In the genomic region with DNA sequence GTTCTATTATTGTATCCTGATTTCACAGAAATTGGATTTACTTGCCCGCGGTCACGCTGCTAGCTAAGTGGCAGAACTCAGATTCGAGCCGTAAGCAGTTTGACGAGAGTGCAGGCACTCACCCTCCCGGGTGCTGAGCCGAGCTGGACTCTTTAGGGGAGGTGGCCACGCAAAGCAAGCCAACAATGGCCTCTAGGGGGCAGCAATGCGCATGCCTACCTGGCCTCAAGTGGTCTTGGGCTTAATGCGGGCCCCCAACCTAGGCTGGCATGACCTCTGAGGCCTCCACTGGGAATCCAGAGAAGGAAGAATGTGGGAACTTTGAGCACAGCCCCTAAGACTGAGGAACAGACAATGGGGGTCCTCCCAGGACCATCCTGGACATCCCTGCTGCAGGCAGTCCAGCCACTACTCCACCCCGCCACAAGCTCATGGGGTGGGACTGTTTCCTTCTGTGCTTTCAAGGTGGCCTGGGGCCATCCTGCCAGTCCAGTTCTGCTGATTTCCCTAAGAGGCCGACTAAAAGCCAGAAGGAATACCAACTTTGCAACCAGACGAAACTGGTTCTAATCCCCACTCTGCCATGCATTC, we compare ENCODE assay signal across 8 cellular contexts.
DNase-seq lines count a peak whose midpoint lies in the region; ATAC-seq and TF ChIP-seq lines count a peak whose summit lies in the region.

No MANE protein-coding gene starts in this region.

- peak; percentile 36 to 69 (median 49) for DNase-seq in CD4-positive, alpha-beta T cell
- DNase-seq in LoVo (ENCODE audit: low spot score), result peak; percentile 19
- peak; percentile 59 for DNase-seq in activated CD4-positive, alpha-beta memory T cell treated with anti-CD3 and anti-CD28 coated beads, Interleukin-2, amount 10 ng/mL, durations not matched to agents 7 days and 5 days
- DNase-seq in esophagus muscularis mucosa (ENCODE audit: extremely low spot score), result no peak
- peak; percentile 53 for DNase-seq in neural crest cell (ENCODE audit: low read depth, low spot score)
- DNase-seq in superior temporal gyrus (ENCODE audit: extremely low spot score), result peak; percentile 55
- DNase-seq in NCI-H2029 treated with DMSO at 0.1 percent for 48 hours (lab: John Stamatoyannopoulos, UW), result no peak

- intact Hi-C loops in CD4-positive, alpha-beta T cell (cut with DNase I, micrococcal nuclease), result loop anchor here (2.0 to 10.0 kb wide), 3 partner anchors 275 to 383 kb away; no protein-coding TSS in a partner anchor
- intact Hi-C loops in esophagus muscularis mucosa (cut with DNase I), result no loop called here

- TF ChIP-seq CTCF in CD4-positive, alpha-beta T cell (IDR thresholded peaks at IDR 0.05), result peak; percentile 73
- TF ChIP-seq CTCF in esophagus muscularis mucosa (IDR thresholded peaks at IDR 0.05), result peak; percentile 60 to 78 (median 65)
- peak; percentile 66 for TF ChIP-seq CTCF in neural crest cell (conservative IDR thresholded peaks at IDR 0.05)

- no peaks in the 10 kb centered on the region for H3K27me3 Mint-ChIP-seq in CD4-positive, alpha-beta T cell
- no peaks in the 10 kb centered on the region for H3K27me3 Mint-ChIP-seq in activated CD4-positive, alpha-beta memory T cell treated with anti-CD3 and anti-CD28 coated beads, Interleukin-2, amount 10 ng/mL, durations not matched to agents 7 days and 5 days
- H3K27me3 Mint-ChIP-seq in neural crest cell (ENCODE audit: low read depth), result no peaks in the 10 kb centered on the region

- WGBS in esophagus muscularis mucosa, result 51% methylated on average over 8 of the region's 14 CpGs

- POLR2A ChIA-PET in CD4-positive, alpha-beta T cell (lab: Charles Lee), result interaction anchor here (1.3 kb wide), 1 partner anchor 273 kb away, joined by 4 read pairs; no protein-coding TSS in a partner anchor
- POLR2A ChIA-PET in activated CD4-positive, alpha-beta memory T cell treated with anti-CD3 and anti-CD28 coated beads, Interleukin-2, amount 10 ng/mL, durations not matched to agents 7 days and 5 days (lab: Charles Lee), result interaction anchor here (1.4 kb wide), 1 partner anchor 281 kb away, joined by 3 read pairs; no protein-coding TSS in a partner anchor

- no peaks in the 10 kb centered on the region for H3K27me3 ChIP-seq in CD4-positive, alpha-beta T cell (ENCODE audit: control insufficient read depth, insufficient read depth, low read length)
- no peaks in the 10 kb centered on the region for H3K27me3 ChIP-seq in esophagus muscularis mucosa

- no peaks in the 10 kb centered on the region for H3K9me3 ChIP-seq in CD4-positive, alpha-beta T cell (ENCODE audit: control insufficient read depth, low read length)
- H3K9me3 ChIP-seq in esophagus muscularis mucosa, result no peaks in the 10 kb centered on the region

- no peaks in the 10 kb centered on the region for H3K9me3 Mint-ChIP-seq in CD4-positive, alpha-beta T cell
- no peaks in the 10 kb centered on the region for H3K9me3 Mint-ChIP-seq in activated CD4-positive, alpha-beta memory T cell treated with anti-CD3 and anti-CD28 coated beads, Interleukin-2, amount 10 ng/mL, durations not matched to agents 7 days and 5 days
- no peaks in the 10 kb centered on the region for H3K9me3 Mint-ChIP-seq in neural crest cell

- no peak overlapping the region for H3K4me3 Mint-ChIP-seq in CD4-positive, alpha-beta T cell
- H3K4me3 Mint-ChIP-seq in activated CD4-positive, alpha-beta memory T cell treated with anti-CD3 and anti-CD28 coated beads, Interleukin-2, amount 10 ng/mL, durations not matched to agents 7 days and 5 days, result no peak overlapping the region
- H3K4me3 Mint-ChIP-seq in neural crest cell, result no peak overlapping the region

- H3K4me3 ChIP-seq in esophagus muscularis mucosa, result no peak overlapping the region

- peaks cover 0 to 58% (median 38%) of the 10 kb centered on the region in 4 donors for H3K36me3 ChIP-seq in esophagus muscularis mucosa

- CTCF ChIA-PET in CD4-positive, alpha-beta T cell (lab: Charles Lee), result interaction anchor here (0.5 to 1.6 kb wide), 3 partner anchors 170 to 1403 kb away, joined by 3 to 4 read pairs (median 3); no protein-coding TSS in a partner anchor
- CTCF ChIA-PET in activated CD4-positive, alpha-beta memory T cell treated with anti-CD3 and anti-CD28 coated beads, Interleukin-2, amount 10 ng/mL, durations not matched to agents 7 days and 5 days (lab: Charles Lee), result interaction anchor here (0.8 to 1.3 kb wide), 10 partner anchors 14 to 384 kb away, joined by 3 to 4 read pairs (median 3); no protein-coding TSS in a partner anchor

- no peaks in the 10 kb centered on the region for H3K4me1 ChIP-seq in esophagus muscularis mucosa

- H3K36me3 Mint-ChIP-seq in CD4-positive, alpha-beta T cell (ENCODE audit: low read depth), result peaks cover 89% of the 10 kb centered on the region
- peaks cover 42% of the 10 kb centered on the region for H3K36me3 Mint-ChIP-seq in activated CD4-positive, alpha-beta memory T cell treated with anti-CD3 and anti-CD28 coated beads, Interleukin-2, amount 10 ng/mL, durations not matched to agents 7 days and 5 days (ENCODE audit: low read depth)
- peaks cover 16% of the 10 kb centered on the region for H3K36me3 Mint-ChIP-seq in neural crest cell (ENCODE audit: low read depth)

- no peak for TF ChIP-seq EP300 in esophagus muscularis mucosa (IDR thresholded peaks at IDR 0.05)

- TF ChIP-seq POLR2A in esophagus muscularis mucosa (IDR thresholded peaks at IDR 0.05; ENCODE audit: low read depth), result no peak

- no peak for ATAC-seq in CD4-positive, alpha-beta T cell (ENCODE audit: poor library complexity)
- no peak for ATAC-seq in HG02981 (IDR thresholded peaks at IDR 0.05; ENCODE audit: unreplicated experiment)

- no peak overlapping the region for H3K27ac ChIP-seq in CD4-positive, alpha-beta T cell (ENCODE audit: low read depth, low read length)
- H3K27ac ChIP-seq in esophagus muscularis mucosa (replicated peaks in 1 of 4), result no peak overlapping the region

- no peaks in the 10 kb centered on the region for H3K4me1 Mint-ChIP-seq in CD4-positive, alpha-beta T cell (ENCODE audit: low read depth)
- H3K4me1 Mint-ChIP-seq in activated CD4-positive, alpha-beta memory T cell treated with anti-CD3 and anti-CD28 coated beads, Interleukin-2, amount 10 ng/mL, durations not matched to agents 7 days and 5 days, result no peaks in the 10 kb centered on the region
- H3K4me1 Mint-ChIP-seq in neural crest cell, result peaks cover 6% of the 10 kb centered on the region

- H3K27ac Mint-ChIP-seq in CD4-positive, alpha-beta T cell, result no peak overlapping the region
- no peak overlapping the region for H3K27ac Mint-ChIP-seq in activated CD4-positive, alpha-beta memory T cell treated with anti-CD3 and anti-CD28 coated beads, Interleukin-2, amount 10 ng/mL, durations not matched to agents 7 days and 5 days
- no peak overlapping the region for H3K27ac Mint-ChIP-seq in neural crest cell (ENCODE audit: unreplicated experiment)

Comparison
In these comparisons a context has a peak if more than half of its experiments do, and no peak if none do; other contexts are left out.
1. DNase-seq: peak in CD4-positive, alpha-beta T cell (10 of 10), LoVo (single experiment), activated CD4-positive, alpha-beta memory T cell treated with anti-CD3 and anti-CD28 coated beads, Interleukin-2, amount 10 ng/mL, durations not matched to agents 7 days and 5 days (single experiment), neural crest cell (single experiment) and superior temporal gyrus (single experiment); none in esophagus muscularis mucosa (single experiment) and NCI-H2029 treated with DMSO at 0.1 percent for 48 hours (single experiment).
2. Peak in every context shown above with its lines, with median percentiles within 50 percentile points of each other: CTCF ChIP-seq.